ENCODE assay signal across 27 cellular contexts in the genomic region with DNA sequence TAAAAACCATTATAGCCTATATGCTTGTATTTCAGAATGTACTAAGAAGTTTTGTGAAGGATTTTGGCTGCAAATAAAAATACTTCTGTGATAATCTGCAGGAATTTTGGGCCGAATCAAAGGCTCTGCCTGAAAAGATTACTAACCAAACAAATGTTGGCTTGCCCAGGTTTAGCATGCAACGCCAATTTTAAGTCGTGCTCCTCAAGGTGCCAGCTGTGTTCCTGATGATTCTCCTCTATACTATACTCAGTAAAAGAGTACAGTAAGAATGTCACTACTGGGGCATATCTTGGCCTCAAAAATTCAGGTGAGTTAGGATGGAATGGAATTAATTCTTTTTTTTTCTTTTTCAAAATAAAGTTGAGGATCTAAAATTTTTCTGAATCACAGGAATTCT.
"Had no signal": no experiment of that assay in that cellular context is flagged by ENCODE, and none has a peak within 500 bp of the region (broad histone marks: within the 10 kb centered on the region; RNA-seq: fewer than 3 reads in every experiment).

No MANE protein-coding gene starts in this region.

- H3K4me2 ChIP-seq: hepatocyte had no signal

- H3K36me3 ChIP-seq: esophagus squamous epithelium, gastroesophageal sphincter, left ventricle myocardium inferior, lower lobe of right lung had no signal

- H3K4me1 ChIP-seq: foreskin keratinocyte had no signal

- H3K79me2 ChIP-seq: hepatocyte had no signal

- FAIRE-seq: colon, endometrium, frontal cortex, kidney had no signal

- H3K27ac ChIP-seq: coronary artery, dorsolateral prefrontal cortex, epithelial cell of prostate, esophagus squamous epithelium, foreskin keratinocyte, gastroesophageal sphincter, heart left ventricle, hepatocyte, left ventricle myocardium inferior, lower lobe of right lung had no signal

- DNase-seq: dermis blood vessel endothelial cell; dorsolateral prefrontal cortex; effector CD4-positive, alpha-beta T cell; effector memory CD4-positive, alpha-beta T cell; erythroblast; esophagus squamous epithelium; foreskin keratinocyte; heart left ventricle; hypothalamus; immature natural killer cell; islet precursor cell; kidney; kidney glomerular epithelial cell; left colon; left ventricle myocardium inferior; lower lobe of right lung; mesenchymal stem cell; midbrain had no signal

- H3K4me3 Mint-ChIP-seq: immature natural killer cell had no signal

- ATAC-seq: esophagus mucosa, foreskin keratinocyte, gastroesophageal sphincter, heart left ventricle, left colon, left lobe of liver, lower lobe of right lung had no signal

- H3K4me3 ChIP-seq: coronary artery, dorsolateral prefrontal cortex, esophagus squamous epithelium, gastroesophageal sphincter, heart left ventricle, hepatocyte, left ventricle myocardium inferior, lower lobe of right lung had no signal

- H3K27me3 ChIP-seq: dorsolateral prefrontal cortex, esophagus squamous epithelium, foreskin keratinocyte, gastroesophageal sphincter, heart left ventricle, hepatocyte had no signal

- H3K9me3 ChIP-seq: esophagus squamous epithelium, gastroesophageal sphincter, heart left ventricle, left ventricle myocardium inferior, lower lobe of right lung had no signal

- H3K9me3 Mint-ChIP-seq: immature natural killer cell had no signal

- H2AFZ ChIP-seq: hepatocyte had no signal
